Comparison of ENCODE assay signal across 1 cellular context in the genomic region with DNA sequence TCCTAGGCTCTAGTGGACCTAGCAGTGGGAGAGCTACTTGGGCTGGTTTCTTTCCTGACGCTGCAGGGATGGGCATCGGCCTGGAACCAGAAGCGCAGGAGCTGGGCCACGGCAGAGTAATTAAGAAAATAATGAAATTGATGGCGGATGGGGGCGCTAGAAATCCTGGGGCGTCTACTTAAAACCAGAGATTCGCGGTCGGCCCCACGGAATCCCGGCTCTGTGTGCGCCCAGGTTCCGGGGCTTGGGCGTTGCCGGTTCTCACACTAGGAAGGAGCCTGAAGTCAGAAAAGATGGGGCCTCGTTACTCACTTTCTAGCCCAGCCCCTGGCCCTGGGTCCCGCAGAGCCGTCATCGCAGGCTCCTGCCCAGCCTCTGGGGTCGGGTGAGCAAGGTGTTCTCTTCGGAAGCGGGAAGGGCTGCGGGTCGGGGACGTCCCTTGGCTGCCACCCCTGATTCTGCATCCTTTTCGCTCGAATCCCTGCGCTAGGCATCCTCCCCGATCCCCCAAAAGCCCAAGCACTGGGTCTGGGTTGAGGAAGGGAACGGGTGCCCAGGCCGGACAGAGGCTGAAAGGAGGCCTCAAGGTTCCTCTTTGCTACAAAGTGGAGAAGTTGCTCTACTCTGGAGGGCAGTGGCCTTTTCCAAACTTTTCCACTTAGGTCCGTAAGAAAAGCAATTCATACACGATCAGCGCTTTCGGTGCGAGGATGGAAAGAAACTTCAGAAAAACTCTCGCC.
TF ChIP-seq lines count a peak whose summit lies in the region.

No MANE protein-coding gene starts in this region.

TF ChIP-seq in SK-N-SH, 30 proteins besides CTCF, POLR2A, EP300 and RAD21 (continued from another document):
- TF ChIP-seq, protein P1, sequence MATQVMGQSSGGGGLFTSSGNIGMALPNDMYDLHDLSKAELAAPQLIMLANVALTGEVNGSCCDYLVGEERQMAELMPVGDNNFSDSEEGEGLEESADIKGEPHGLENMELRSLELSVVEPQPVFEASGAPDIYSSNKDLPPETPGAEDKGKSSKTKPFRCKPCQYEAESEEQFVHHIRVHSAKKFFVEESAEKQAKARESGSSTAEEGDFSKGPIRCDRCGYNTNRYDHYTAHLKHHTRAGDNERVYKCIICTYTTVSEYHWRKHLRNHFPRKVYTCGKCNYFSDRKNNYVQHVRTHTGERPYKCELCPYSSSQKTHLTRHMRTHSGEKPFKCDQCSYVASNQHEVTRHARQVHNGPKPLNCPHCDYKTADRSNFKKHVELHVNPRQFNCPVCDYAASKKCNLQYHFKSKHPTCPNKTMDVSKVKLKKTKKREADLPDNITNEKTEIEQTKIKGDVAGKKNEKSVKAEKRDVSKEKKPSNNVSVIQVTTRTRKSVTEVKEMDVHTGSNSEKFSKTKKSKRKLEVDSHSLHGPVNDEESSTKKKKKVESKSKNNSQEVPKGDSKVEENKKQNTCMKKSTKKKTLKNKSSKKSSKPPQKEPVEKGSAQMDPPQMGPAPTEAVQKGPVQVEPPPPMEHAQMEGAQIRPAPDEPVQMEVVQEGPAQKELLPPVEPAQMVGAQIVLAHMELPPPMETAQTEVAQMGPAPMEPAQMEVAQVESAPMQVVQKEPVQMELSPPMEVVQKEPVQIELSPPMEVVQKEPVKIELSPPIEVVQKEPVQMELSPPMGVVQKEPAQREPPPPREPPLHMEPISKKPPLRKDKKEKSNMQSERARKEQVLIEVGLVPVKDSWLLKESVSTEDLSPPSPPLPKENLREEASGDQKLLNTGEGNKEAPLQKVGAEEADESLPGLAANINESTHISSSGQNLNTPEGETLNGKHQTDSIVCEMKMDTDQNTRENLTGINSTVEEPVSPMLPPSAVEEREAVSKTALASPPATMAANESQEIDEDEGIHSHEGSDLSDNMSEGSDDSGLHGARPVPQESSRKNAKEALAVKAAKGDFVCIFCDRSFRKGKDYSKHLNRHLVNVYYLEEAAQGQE (IDR thresholded peaks at IDR 0.05; ENCODE audit: low read depth, low read length) = no peak
- TF ChIP-seq JUND (IDR thresholded peaks at IDR 0.05) (no peak), SIN3A (IDR thresholded peaks at IDR 0.05; ENCODE audit: borderline replicate concordance, low read depth, low read length) (no peak), GATA2 (CRISPR knock-in tag; IDR thresholded peaks at IDR 0.05) (no peak), TEAD4 (IDR thresholded peaks at IDR 0.05; ENCODE audit: borderline replicate concordance, insufficient read depth) (no peak), SMC3 (IDR thresholded peaks at IDR 0.05; ENCODE audit: low read depth, low read length) (no peak), RFX5 (IDR thresholded peaks at IDR 0.05; ENCODE audit: low read length) (no peak), ELF1 (IDR thresholded peaks at IDR 0.05) (no peak), RCOR1 (IDR thresholded peaks at IDR 0.05; ENCODE audit: low read length) (no peak)
- TF ChIP-seq, protein P2, sequence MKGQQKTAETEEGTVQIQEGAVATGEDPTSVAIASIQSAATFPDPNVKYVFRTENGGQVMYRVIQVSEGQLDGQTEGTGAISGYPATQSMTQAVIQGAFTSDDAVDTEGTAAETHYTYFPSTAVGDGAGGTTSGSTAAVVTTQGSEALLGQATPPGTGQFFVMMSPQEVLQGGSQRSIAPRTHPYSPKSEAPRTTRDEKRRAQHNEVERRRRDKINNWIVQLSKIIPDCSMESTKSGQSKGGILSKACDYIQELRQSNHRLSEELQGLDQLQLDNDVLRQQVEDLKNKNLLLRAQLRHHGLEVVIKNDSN (IDR thresholded peaks at IDR 0.05; ENCODE audit: borderline replicate concordance, low read depth) = no peak
- TF ChIP-seq, protein P3, sequence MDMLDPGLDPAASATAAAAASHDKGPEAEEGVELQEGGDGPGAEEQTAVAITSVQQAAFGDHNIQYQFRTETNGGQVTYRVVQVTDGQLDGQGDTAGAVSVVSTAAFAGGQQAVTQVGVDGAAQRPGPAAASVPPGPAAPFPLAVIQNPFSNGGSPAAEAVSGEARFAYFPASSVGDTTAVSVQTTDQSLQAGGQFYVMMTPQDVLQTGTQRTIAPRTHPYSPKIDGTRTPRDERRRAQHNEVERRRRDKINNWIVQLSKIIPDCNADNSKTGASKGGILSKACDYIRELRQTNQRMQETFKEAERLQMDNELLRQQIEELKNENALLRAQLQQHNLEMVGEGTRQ (IDR thresholded peaks at IDR 0.05; ENCODE audit: borderline replicate concordance, low read depth, low read length) = no peak
- TF ChIP-seq, protein P4, sequence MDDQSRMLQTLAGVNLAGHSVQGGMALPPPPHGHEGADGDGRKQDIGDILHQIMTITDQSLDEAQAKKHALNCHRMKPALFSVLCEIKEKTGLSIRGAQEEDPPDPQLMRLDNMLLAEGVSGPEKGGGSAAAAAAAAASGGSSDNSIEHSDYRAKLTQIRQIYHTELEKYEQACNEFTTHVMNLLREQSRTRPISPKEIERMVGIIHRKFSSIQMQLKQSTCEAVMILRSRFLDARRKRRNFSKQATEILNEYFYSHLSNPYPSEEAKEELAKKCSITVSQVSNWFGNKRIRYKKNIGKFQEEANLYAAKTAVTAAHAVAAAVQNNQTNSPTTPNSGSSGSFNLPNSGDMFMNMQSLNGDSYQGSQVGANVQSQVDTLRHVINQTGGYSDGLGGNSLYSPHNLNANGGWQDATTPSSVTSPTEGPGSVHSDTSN (IDR thresholded peaks at IDR 0.05) = no peak
